In the genomic region with DNA sequence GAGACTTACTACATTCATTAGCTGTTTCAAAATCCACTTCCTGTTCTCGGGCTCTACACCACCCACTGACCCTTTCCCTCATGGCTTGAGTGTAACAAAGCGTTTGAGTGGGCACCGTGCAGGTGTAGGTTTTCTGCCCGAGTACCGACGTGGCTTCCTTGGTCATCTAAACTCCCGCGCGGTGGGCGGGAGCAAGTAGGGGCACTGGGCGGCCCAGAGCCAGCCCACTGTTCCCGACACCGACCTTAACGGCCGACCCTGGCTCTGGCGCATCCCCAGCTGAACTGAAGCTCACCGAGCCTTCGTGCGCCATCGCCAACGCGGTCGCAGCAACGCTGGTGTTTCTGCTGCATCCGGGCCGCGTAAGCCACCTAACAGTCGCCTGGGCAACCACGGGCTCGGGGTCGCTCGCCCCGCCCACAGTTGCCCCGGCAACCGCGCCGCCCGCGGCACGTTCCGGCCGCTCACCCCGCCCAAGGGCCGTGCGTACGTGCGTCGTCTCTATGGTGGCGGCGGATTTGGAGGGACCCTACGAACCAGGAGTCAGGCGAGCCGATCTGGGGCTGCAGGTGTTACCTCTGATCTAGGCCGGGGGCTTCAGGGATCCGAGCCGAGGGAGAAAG, we compare ENCODE assay signal across 1 cellular context.
TF ChIP-seq lines count a peak whose summit lies in the region.

A gene (minus strand): TSS at position 372 of the 623 bp plus-strand sequence. CDS start 59 bp downstream, at position 313.
A gene with protein sequence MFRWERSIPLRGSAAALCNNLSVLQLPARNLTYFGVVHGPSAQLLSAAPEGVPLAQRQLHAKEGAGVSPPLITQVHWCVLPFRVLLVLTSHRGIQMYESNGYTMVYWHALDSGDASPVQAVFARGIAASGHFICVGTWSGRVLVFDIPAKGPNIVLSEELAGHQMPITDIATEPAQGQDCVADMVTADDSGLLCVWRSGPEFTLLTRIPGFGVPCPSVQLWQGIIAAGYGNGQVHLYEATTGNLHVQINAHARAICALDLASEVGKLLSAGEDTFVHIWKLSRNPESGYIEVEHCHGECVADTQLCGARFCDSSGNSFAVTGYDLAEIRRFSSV (plus strand): TSS at position 483 of the 623 bp plus-strand sequence. CDS start 424 bp downstream, outside the sequence.

TF ChIP-seq in K562, 482 proteins besides CTCF, POLR2A, EP300 and RAD21 (continues in another document):
- TF ChIP-seq ZNF780A (CRISPR knock-in tag; IDR thresholded peaks at IDR 0.05) (no peak), SRSF7 (optimal IDR thresholded peaks at IDR 0.05; ENCODE audit: low read depth, low read length) (no peak), ATF1 (CRISPR knock-in tag; IDR thresholded peaks at IDR 0.05) (no peak), ATF1 (tag; IDR thresholded peaks at IDR 0.05) (peak; percentile 69), JUNB (CRISPR knock-in tag; conservative IDR thresholded peaks at IDR 0.05) (no peak), BRD4 (IDR thresholded peaks at IDR 0.05) (no peak), ZSCAN32 (CRISPR knock-in tag; IDR thresholded peaks at IDR 0.05) (no peak), ZFX (CRISPR knock-in tag; IDR thresholded peaks at IDR 0.05) (peak; percentile 30; the same call in 1 of the 2 replicates), HIVEP1 (CRISPR knock-in tag; IDR thresholded peaks at IDR 0.05) (no peak), ATF7 (IDR thresholded peaks at IDR 0.05) (0 out of 2 replicates have a peak, but pooled peaks have one; percentile 37), MIER1 (IDR thresholded peaks at IDR 0.05; ENCODE audit: low read depth) (no peak), BMI1 (IDR thresholded peaks at IDR 0.05; ENCODE audit: low read length) (peak; percentile 97), ZNF384 (IDR thresholded peaks at IDR 0.05; ENCODE audit: low read depth, low read length) (no peak), ZNF696 (CRISPR knock-in tag; conservative IDR thresholded peaks at IDR 0.05) (no peak), RBM34 (IDR thresholded peaks at IDR 0.05; ENCODE audit: borderline replicate concordance, insufficient read depth, low read length) (no peak), ZNF699 (CRISPR knock-in tag; IDR thresholded peaks at IDR 0.05; ENCODE audit: insufficient replicate concordance) (no peak), MXI1 (IDR thresholded peaks at IDR 0.05; ENCODE audit: low read depth, low read length) (peak; percentile 98), NONO (IDR thresholded peaks at IDR 0.05; ENCODE audit: low read depth in 2 of 2, low read length in 1 of 2) (no peak), ETV5 (CRISPR knock-in tag; IDR thresholded peaks at IDR 0.05; ENCODE audit: low read depth) (peak; percentile 55; the same call in 1 of the 2 replicates), NEUROD1 (IDR thresholded peaks at IDR 0.05; ENCODE audit: borderline replicate concordance, low read depth, low read length, partially characterized antibody) (peak; percentile 84), BCL6 (CRISPR knock-in tag; IDR thresholded peaks at IDR 0.05) (no peak), RB1 (IDR thresholded peaks at IDR 0.05; ENCODE audit: low read depth) (peak; percentile 55), MCM5 (IDR thresholded peaks at IDR 0.05; ENCODE audit: low read depth) (no peak), PML (IDR thresholded peaks at IDR 0.05; ENCODE audit: low read length) (no peak), JUND (IDR thresholded peaks at IDR 0.05; ENCODE audit: borderline replicate concordance, low read depth, low read length) (0 out of 2 replicates have a peak, but pooled peaks have one; percentile 14), JUND (tag; IDR thresholded peaks at IDR 0.05; ENCODE audit: borderline replicate concordance, low read depth, low read length) (no peak), ZNF232 (CRISPR knock-in tag; IDR thresholded peaks at IDR 0.05) (0 out of 2 replicates have a peak, but pooled peaks have one; percentile 61), NRF1 (conservative IDR thresholded peaks at IDR 0.05 in 1 of 2, IDR thresholded peaks at IDR 0.05 in 1 of 2) (peak in 1 of 2 experiments; percentile 65), TCF3 (CRISPR knock-in tag; IDR thresholded peaks at IDR 0.05) (no peak), BHLHE40 (IDR thresholded peaks at IDR 0.05; ENCODE audit: low read length) (peak; percentile 97), ZNF408 (CRISPR knock-in tag; IDR thresholded peaks at IDR 0.05; ENCODE audit: low read depth) (no peak), GABPA (tag; conservative IDR thresholded peaks at IDR 0.05; ENCODE audit: low read depth) (no peak; the same call in none of the 2 replicates), RFX1 (IDR thresholded peaks at IDR 0.05) (peak; percentile 96), L3MBTL2 (IDR thresholded peaks at IDR 0.05) (peak; percentile 88), GABPB2 (CRISPR knock-in tag; conservative IDR thresholded peaks at IDR 0.05) (no peak), CTBP1 (IDR thresholded peaks at IDR 0.05; ENCODE audit: borderline replicate concordance) (peak; percentile 68)
- TF ChIP-seq, protein P1, sequence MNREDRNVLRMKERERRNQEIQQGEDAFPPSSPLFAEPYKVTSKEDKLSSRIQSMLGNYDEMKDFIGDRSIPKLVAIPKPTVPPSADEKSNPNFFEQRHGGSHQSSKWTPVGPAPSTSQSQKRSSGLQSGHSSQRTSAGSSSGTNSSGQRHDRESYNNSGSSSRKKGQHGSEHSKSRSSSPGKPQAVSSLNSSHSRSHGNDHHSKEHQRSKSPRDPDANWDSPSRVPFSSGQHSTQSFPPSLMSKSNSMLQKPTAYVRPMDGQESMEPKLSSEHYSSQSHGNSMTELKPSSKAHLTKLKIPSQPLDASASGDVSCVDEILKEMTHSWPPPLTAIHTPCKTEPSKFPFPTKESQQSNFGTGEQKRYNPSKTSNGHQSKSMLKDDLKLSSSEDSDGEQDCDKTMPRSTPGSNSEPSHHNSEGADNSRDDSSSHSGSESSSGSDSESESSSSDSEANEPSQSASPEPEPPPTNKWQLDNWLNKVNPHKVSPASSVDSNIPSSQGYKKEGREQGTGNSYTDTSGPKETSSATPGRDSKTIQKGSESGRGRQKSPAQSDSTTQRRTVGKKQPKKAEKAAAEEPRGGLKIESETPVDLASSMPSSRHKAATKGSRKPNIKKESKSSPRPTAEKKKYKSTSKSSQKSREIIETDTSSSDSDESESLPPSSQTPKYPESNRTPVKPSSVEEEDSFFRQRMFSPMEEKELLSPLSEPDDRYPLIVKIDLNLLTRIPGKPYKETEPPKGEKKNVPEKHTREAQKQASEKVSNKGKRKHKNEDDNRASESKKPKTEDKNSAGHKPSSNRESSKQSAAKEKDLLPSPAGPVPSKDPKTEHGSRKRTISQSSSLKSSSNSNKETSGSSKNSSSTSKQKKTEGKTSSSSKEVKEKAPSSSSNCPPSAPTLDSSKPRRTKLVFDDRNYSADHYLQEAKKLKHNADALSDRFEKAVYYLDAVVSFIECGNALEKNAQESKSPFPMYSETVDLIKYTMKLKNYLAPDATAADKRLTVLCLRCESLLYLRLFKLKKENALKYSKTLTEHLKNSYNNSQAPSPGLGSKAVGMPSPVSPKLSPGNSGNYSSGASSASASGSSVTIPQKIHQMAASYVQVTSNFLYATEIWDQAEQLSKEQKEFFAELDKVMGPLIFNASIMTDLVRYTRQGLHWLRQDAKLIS (CRISPR knock-in tag; IDR thresholded peaks at IDR 0.05), result 0 out of 2 replicates have a peak, but pooled peaks have one; percentile 50
- TF ChIP-seq, protein P2, sequence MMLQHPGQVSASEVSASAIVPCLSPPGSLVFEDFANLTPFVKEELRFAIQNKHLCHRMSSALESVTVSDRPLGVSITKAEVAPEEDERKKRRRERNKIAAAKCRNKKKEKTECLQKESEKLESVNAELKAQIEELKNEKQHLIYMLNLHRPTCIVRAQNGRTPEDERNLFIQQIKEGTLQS (IDR thresholded peaks at IDR 0.05), result no peak
- TF ChIP-seq, protein P2 (CRISPR knock-in tag; conservative IDR thresholded peaks at IDR 0.05), result no peak
- TF ChIP-seq, protein P3, sequence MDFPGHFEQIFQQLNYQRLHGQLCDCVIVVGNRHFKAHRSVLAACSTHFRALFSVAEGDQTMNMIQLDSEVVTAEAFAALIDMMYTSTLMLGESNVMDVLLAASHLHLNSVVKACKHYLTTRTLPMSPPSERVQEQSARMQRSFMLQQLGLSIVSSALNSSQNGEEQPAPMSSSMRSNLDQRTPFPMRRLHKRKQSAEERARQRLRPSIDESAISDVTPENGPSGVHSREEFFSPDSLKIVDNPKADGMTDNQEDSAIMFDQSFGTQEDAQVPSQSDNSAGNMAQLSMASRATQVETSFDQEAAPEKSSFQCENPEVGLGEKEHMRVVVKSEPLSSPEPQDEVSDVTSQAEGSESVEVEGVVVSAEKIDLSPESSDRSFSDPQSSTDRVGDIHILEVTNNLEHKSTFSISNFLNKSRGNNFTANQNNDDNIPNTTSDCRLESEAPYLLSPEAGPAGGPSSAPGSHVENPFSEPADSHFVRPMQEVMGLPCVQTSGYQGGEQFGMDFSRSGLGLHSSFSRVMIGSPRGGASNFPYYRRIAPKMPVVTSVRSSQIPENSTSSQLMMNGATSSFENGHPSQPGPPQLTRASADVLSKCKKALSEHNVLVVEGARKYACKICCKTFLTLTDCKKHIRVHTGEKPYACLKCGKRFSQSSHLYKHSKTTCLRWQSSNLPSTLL (IDR thresholded peaks at IDR 0.05), result no peak
- TF ChIP-seq, protein P4, sequence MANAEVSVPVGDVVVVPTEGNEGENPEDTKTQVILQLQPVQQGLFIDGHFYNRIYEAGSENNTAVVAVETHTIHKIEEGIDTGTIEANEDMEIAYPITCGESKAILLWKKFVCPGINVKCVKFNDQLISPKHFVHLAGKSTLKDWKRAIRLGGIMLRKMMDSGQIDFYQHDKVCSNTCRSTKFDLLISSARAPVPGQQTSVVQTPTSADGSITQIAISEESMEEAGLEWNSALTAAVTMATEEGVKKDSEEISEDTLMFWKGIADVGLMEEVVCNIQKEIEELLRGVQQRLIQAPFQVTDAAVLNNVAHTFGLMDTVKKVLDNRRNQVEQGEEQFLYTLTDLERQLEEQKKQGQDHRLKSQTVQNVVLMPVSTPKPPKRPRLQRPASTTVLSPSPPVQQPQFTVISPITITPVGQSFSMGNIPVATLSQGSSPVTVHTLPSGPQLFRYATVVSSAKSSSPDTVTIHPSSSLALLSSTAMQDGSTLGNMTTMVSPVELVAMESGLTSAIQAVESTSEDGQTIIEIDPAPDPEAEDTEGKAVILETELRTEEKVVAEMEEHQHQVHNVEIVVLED (CRISPR knock-in tag; IDR thresholded peaks at IDR 0.05), result peak; percentile 95
- TF ChIP-seq, protein P5, sequence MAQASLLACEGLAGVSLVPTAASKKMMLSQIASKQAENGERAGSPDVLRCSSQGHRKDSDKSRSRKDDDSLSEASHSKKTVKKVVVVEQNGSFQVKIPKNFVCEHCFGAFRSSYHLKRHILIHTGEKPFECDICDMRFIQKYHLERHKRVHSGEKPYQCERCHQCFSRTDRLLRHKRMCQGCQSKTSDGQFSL (CRISPR knock-in tag; IDR thresholded peaks at IDR 0.05), result no peak
- TF ChIP-seq, protein P5 (tag; IDR thresholded peaks at IDR 0.05), result no peak
- TF ChIP-seq, protein P6, sequence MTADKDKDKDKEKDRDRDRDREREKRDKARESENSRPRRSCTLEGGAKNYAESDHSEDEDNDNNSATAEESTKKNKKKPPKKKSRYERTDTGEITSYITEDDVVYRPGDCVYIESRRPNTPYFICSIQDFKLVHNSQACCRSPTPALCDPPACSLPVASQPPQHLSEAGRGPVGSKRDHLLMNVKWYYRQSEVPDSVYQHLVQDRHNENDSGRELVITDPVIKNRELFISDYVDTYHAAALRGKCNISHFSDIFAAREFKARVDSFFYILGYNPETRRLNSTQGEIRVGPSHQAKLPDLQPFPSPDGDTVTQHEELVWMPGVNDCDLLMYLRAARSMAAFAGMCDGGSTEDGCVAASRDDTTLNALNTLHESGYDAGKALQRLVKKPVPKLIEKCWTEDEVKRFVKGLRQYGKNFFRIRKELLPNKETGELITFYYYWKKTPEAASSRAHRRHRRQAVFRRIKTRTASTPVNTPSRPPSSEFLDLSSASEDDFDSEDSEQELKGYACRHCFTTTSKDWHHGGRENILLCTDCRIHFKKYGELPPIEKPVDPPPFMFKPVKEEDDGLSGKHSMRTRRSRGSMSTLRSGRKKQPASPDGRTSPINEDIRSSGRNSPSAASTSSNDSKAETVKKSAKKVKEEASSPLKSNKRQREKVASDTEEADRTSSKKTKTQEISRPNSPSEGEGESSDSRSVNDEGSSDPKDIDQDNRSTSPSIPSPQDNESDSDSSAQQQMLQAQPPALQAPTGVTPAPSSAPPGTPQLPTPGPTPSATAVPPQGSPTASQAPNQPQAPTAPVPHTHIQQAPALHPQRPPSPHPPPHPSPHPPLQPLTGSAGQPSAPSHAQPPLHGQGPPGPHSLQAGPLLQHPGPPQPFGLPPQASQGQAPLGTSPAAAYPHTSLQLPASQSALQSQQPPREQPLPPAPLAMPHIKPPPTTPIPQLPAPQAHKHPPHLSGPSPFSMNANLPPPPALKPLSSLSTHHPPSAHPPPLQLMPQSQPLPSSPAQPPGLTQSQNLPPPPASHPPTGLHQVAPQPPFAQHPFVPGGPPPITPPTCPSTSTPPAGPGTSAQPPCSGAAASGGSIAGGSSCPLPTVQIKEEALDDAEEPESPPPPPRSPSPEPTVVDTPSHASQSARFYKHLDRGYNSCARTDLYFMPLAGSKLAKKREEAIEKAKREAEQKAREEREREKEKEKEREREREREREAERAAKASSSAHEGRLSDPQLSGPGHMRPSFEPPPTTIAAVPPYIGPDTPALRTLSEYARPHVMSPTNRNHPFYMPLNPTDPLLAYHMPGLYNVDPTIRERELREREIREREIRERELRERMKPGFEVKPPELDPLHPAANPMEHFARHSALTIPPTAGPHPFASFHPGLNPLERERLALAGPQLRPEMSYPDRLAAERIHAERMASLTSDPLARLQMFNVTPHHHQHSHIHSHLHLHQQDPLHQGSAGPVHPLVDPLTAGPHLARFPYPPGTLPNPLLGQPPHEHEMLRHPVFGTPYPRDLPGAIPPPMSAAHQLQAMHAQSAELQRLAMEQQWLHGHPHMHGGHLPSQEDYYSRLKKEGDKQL (CRISPR knock-in tag; IDR thresholded peaks at IDR 0.05; ENCODE audit: borderline replicate concordance), result no peak; the same call in 1 of the 2 replicates
- TF ChIP-seq, protein P7, sequence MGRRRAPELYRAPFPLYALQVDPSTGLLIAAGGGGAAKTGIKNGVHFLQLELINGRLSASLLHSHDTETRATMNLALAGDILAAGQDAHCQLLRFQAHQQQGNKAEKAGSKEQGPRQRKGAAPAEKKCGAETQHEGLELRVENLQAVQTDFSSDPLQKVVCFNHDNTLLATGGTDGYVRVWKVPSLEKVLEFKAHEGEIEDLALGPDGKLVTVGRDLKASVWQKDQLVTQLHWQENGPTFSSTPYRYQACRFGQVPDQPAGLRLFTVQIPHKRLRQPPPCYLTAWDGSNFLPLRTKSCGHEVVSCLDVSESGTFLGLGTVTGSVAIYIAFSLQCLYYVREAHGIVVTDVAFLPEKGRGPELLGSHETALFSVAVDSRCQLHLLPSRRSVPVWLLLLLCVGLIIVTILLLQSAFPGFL (CRISPR knock-in tag; IDR thresholded peaks at IDR 0.05), result 0 out of 2 replicates have a peak, but pooled peaks have one; percentile 42
